In the genomic region with DNA sequence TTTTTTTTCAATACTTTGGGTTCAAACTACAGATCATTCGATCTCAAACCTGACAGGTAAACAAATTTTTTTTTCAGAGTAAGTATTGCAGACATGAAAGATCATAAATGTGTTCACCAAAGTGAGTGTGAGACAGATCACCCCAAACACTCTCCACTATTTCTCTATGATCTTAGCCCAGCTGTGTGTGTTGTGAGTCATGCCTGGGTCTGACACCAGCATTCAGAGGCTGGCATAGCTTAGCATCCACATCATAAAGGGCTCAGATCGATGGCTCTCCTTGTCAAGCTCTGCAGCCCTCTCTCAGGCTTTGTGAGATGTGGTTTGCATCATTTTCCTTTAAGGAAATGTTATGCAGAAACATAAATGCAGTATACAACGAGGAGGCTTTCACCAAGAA, we compare ENCODE assay signal across 8 cellular contexts.
A peak's percentile ranks its signal among the peaks of the same experiment; 100 is the strongest.
DNase-seq lines count a peak whose midpoint lies in the region; ATAC-seq and TF ChIP-seq lines count a peak whose summit lies in the region.

No MANE protein-coding gene starts in this region.

- H3K27ac ChIP-seq in adrenal gland (peak overlapping the region in 2 of 5 donors; percentile 17 to 86), left lung (peak overlapping the region; percentile 74 to 79)

- no peak for TF ChIP-seq POLR2A in adrenal gland (IDR thresholded peaks at IDR 0.05)

- H3K27me3 ChIP-seq in adrenal gland (no peaks in the 10 kb centered on the region), left lung (no peaks in the 10 kb centered on the region)

- H3K4me3 ChIP-seq in adrenal gland (no peak overlapping the region), left lung (no peak overlapping the region)

- H3K36me3 ChIP-seq in adrenal gland (replicated peaks in 1 of 2) (no peaks in the 10 kb centered on the region), left lung (peaks cover 0 to 4% of the 10 kb centered on the region in 2 donors)

- intact Hi-C loops in adrenal gland (cut with DNase I): no loop called here
- intact Hi-C loops in left lung (cut with DNase I): no loop called here

- ATAC-seq in left lung (no peak), HG03521 (IDR thresholded peaks at IDR 0.05; ENCODE audit: unreplicated experiment) (no peak), HG03139 (IDR thresholded peaks at IDR 0.05; ENCODE audit: unreplicated experiment) (no peak)

- TF ChIP-seq CTCF in adrenal gland (IDR thresholded peaks at IDR 0.05) (no peak), left lung (IDR thresholded peaks at IDR 0.05) (no peak)

- peaks cover 23 to 55% of the 10 kb centered on the region in 2 donors for H3K4me1 ChIP-seq in adrenal gland (replicated peaks in 1 of 2)
- peaks cover 36 to 66% of the 10 kb centered on the region in 2 donors for H3K4me1 ChIP-seq in left lung

- 20 to 41% (median 26%) methylated on average over 3 of the region's 3 CpGs for WGBS in adrenal gland, 4 donors

- DNase-seq in AG08395 (ENCODE audit: low spot score) (peak; percentile 84), HT-29 (ENCODE audit: low spot score) (peak; percentile 56), adrenal gland (peak in 4 of 7 donors; percentile 49 to 68 (median 60)), left lung (no peak), SHP77 treated with DMSO at 0.1 percent for 48 hours (lab: John Stamatoyannopoulos, UW) (no peak), NCI-H69 (lab: John Stamatoyannopoulos, UW) (no peak)

- H3K9me3 ChIP-seq in adrenal gland (replicated peaks in 1 of 3) (no peaks in the 10 kb centered on the region), left lung (no peaks in the 10 kb centered on the region)

Comparison
In these comparisons a context has a peak if more than half of its experiments do, and no peak if none do; other contexts are left out.
1. DNase-seq: peak in AG08395 (single experiment), HT-29 (single experiment) and adrenal gland (4 of 7); none in left lung (0 of 2), SHP77 treated with DMSO at 0.1 percent for 48 hours (single experiment) and NCI-H69 (single experiment).